ENCODE assay signal across 12 cellular contexts in the genomic region with DNA sequence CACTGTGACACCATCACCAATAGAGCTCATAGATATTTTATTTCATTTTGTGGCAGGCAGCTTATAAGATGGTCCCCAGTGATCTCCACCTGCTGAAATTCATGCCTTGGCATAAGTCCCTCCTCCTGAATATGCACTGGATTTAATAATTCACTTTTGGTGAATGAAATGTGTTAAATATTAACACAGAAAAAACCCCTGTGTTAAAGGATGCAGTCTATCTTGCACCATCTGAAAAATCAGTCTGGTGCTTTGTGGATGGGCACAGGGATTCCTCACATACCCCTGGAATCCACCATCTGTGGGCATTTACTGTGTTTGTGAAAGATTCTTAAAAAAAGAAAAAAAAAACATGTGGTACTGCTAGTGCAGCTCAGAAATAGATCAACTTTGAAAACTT. TPM values are rescaled to one million over a fixed set of nuclear protein-coding genes. Genes with fewer than 3 reads are reported as not detected.
DNase-seq lines count a peak whose midpoint lies in the region; ATAC-seq and TF ChIP-seq lines count a peak whose summit lies in the region.
"Had no signal": no experiment of that assay in that cellular context is flagged by ENCODE, and none has a peak within 500 bp of the region (broad histone marks: within the 10 kb centered on the region; RNA-seq: fewer than 3 reads in every experiment).

No MANE protein-coding gene starts in this region.

- peaks cover 65% of the 10 kb centered on the region for H3K36me3 Mint-ChIP-seq in activated CD4-positive, alpha-beta T cell treated with anti-CD3 and anti-CD28 coated beads, Interleukin-2, amount 10 ng/mL, durations not matched to agents 24 days and 14 days (ENCODE audit: low read depth)
- peaks cover 39% of the 10 kb centered on the region for H3K36me3 Mint-ChIP-seq in activated CD4-positive, alpha-beta memory T cell treated with anti-CD3 and anti-CD28 coated beads for 36 hours

- DNase-seq in activated CD4-positive, alpha-beta T cell treated with anti-CD3 and anti-CD28 coated beads, Interleukin-2, amount 10 ng/mL, durations not matched to agents 24 days and 14 days: peak; percentile 51
- DNase-seq in activated CD4-positive, alpha-beta T cell treated with anti-CD3 and anti-CD28 coated beads for 4 hours: no peak
- no peak for DNase-seq in activated CD4-positive, alpha-beta memory T cell treated with anti-CD3 and anti-CD28 coated beads for 36 hours
- DNase-seq: activated CD4-positive, alpha-beta T cell treated with anti-CD3 and anti-CD28 coated beads, Interleukin-2, amount 50 U/mL, for 4 hours; NCI-H1092 treated with DMSO at 0.1 percent for 48 hours; SW 1271 had no signal

- peak overlapping the region; percentile 63 for H3K27ac Mint-ChIP-seq in activated CD4-positive, alpha-beta T cell treated with anti-CD3 and anti-CD28 coated beads, Interleukin-2, amount 10 ng/mL, durations not matched to agents 24 days and 14 days
- H3K27ac Mint-ChIP-seq in activated CD4-positive, alpha-beta memory T cell treated with anti-CD3 and anti-CD28 coated beads for 36 hours: peak overlapping the region; percentile 48

- CTCF ChIA-PET in activated CD4-positive, alpha-beta memory T cell treated with anti-CD3 and anti-CD28 coated beads for 36 hours (lab: Charles Lee): interaction anchor here (0.6 to 1.5 kb wide), 6 partner anchors 10 to 60 kb away, joined by 3 to 4 read pairs (median 3); no protein-coding TSS in a partner anchor

- no peak overlapping the region for H3K4me3 ChIP-seq in neutrophil (ENCODE audit: low read depth in 1 of 2, low read length in 1 of 2)
- H3K4me3 ChIP-seq: vagina had no signal

- no peaks in the 10 kb centered on the region for H3K27me3 Mint-ChIP-seq in activated CD4-positive, alpha-beta T cell treated with anti-CD3 and anti-CD28 coated beads, Interleukin-2, amount 10 ng/mL, durations not matched to agents 24 days and 14 days
- no peaks in the 10 kb centered on the region for H3K27me3 Mint-ChIP-seq in activated CD4-positive, alpha-beta memory T cell treated with anti-CD3 and anti-CD28 coated beads for 36 hours

- no peaks in the 10 kb centered on the region for H3K9me3 ChIP-seq in neutrophil
- H3K9me3 ChIP-seq: vagina had no signal

- H3K27me3 ChIP-seq in neutrophil: no peaks in the 10 kb centered on the region
- H3K27me3 ChIP-seq: vagina had no signal

- TF ChIP-seq CTCF in neutrophil (IDR thresholded peaks at IDR 0.05): no peak

- H3K9me3 Mint-ChIP-seq in activated CD4-positive, alpha-beta T cell treated with anti-CD3 and anti-CD28 coated beads, Interleukin-2, amount 10 ng/mL, durations not matched to agents 24 days and 14 days: no peaks in the 10 kb centered on the region
- H3K9me3 Mint-ChIP-seq in activated CD4-positive, alpha-beta memory T cell treated with anti-CD3 and anti-CD28 coated beads for 36 hours: no peaks in the 10 kb centered on the region

- peak overlapping the region; percentile 36 for H3K4me3 Mint-ChIP-seq in activated CD4-positive, alpha-beta T cell treated with anti-CD3 and anti-CD28 coated beads, Interleukin-2, amount 10 ng/mL, durations not matched to agents 24 days and 14 days
- no peak overlapping the region for H3K4me3 Mint-ChIP-seq in activated CD4-positive, alpha-beta memory T cell treated with anti-CD3 and anti-CD28 coated beads for 36 hours

- intact Hi-C loops in activated CD4-positive, alpha-beta T cell treated with anti-CD3 and anti-CD28 coated beads, Interleukin-2, amount 10 ng/mL, durations not matched to agents 24 days and 14 days (cut with micrococcal nuclease): loop anchor here (1.0 kb wide), 1 partner anchor 8 kb away; no protein-coding TSS in a partner anchor
- intact Hi-C loops in activated CD4-positive, alpha-beta memory T cell treated with anti-CD3 and anti-CD28 coated beads for 36 hours (cut with micrococcal nuclease): no loop called here

- peaks cover 20 to 37% of the 10 kb centered on the region in 2 experiments for H3K4me1 ChIP-seq in neutrophil (ENCODE audit: control insufficient read depth in 1 of 2, insufficient read depth in 1 of 2, low read depth in 1 of 2, low read length in 1 of 2)
- H3K4me1 ChIP-seq: vagina had no signal

- peak overlapping the region; percentile 28 for H3K27ac ChIP-seq in neutrophil
- H3K27ac ChIP-seq: vagina had no signal

- peaks cover 60% of the 10 kb centered on the region for H3K4me1 Mint-ChIP-seq in activated CD4-positive, alpha-beta T cell treated with anti-CD3 and anti-CD28 coated beads, Interleukin-2, amount 10 ng/mL, durations not matched to agents 24 days and 14 days
- peaks cover 68% of the 10 kb centered on the region for H3K4me1 Mint-ChIP-seq in activated CD4-positive, alpha-beta memory T cell treated with anti-CD3 and anti-CD28 coated beads for 36 hours (ENCODE audit: low read depth)

- H3K36me3 ChIP-seq in neutrophil: peaks cover 95% of the 10 kb centered on the region
- H3K36me3 ChIP-seq: vagina had no signal

- POLR2A ChIA-PET in activated CD4-positive, alpha-beta memory T cell treated with anti-CD3 and anti-CD28 coated beads for 36 hours (lab: Charles Lee): interaction anchor here (0.6 to 2.9 kb wide), 5 partner anchors 9 to 308 kb away, joined by 3 to 11 read pairs (median 6); a partner anchor contains a TSS

- ATAC-seq in GM21786 (IDR thresholded peaks at IDR 0.05; ENCODE audit: unreplicated experiment) (peak; percentile 56), GM18502 (IDR thresholded peaks at IDR 0.05; ENCODE audit: poor library complexity, unreplicated experiment) (no peak), HG03039 (IDR thresholded peaks at IDR 0.05; ENCODE audit: unreplicated experiment) (no peak), HG03280 (IDR thresholded peaks at IDR 0.05; ENCODE audit: unreplicated experiment) (no peak)

RNA-seq across cellular contexts. Expression of a gene that starts 26.1 kb away (rescaled TPM):
- total RNA-seq in activated CD4-positive, alpha-beta T cell treated with anti-CD3 and anti-CD28 coated beads, Interleukin-2, amount 10 ng/mL, durations not matched to agents 24 days and 14 days: 280 and 287 TPM in 2 replicates
- 100 to 1,000 TPM; 170 to 183 TPM for total RNA-seq in activated CD4-positive, alpha-beta memory T cell treated with anti-CD3 and anti-CD28 coated beads for 36 hours
